In the genomic region with DNA sequence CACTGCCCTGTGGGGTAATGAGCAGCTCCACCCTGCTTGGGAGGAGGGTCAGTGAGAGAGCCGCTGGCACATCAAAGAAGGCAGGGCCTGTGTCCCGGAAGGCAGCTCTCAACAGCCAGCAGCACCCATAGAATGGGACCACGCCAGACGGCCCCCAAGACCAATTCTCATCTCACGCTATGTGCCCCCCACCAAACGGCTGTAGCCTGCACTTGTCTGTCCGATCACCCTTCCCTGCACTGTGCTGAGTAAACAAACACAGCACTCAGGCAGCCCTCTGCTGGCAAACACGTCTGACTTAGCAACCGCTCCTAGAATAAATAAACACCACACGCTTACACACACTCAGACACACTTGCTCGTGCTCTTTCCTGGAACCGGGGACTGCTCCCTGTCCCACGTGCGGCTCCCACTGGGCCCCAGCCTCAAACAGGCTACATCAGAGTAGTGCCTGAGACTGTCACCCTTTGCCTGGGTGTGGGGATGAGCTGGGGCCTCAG, we compare ENCODE assay signal across 1 cellular context.
TF ChIP-seq lines count a peak whose summit lies in the region.

No MANE protein-coding gene starts in this region.

TF ChIP-seq in HEK293, 187 proteins besides CTCF, POLR2A, EP300 and RAD21 (continued from another document and continues in another):
- TF ChIP-seq PRDM4 (tag by site-specific recombination; IDR thresholded peaks at IDR 0.05) = peak; percentile 80
- 0 out of 2 replicates have a peak, but pooled peaks have one; percentile 32 for TF ChIP-seq ZBTB20 (tag by site-specific recombination; IDR thresholded peaks at IDR 0.05)
- TF ChIP-seq, protein P1, sequence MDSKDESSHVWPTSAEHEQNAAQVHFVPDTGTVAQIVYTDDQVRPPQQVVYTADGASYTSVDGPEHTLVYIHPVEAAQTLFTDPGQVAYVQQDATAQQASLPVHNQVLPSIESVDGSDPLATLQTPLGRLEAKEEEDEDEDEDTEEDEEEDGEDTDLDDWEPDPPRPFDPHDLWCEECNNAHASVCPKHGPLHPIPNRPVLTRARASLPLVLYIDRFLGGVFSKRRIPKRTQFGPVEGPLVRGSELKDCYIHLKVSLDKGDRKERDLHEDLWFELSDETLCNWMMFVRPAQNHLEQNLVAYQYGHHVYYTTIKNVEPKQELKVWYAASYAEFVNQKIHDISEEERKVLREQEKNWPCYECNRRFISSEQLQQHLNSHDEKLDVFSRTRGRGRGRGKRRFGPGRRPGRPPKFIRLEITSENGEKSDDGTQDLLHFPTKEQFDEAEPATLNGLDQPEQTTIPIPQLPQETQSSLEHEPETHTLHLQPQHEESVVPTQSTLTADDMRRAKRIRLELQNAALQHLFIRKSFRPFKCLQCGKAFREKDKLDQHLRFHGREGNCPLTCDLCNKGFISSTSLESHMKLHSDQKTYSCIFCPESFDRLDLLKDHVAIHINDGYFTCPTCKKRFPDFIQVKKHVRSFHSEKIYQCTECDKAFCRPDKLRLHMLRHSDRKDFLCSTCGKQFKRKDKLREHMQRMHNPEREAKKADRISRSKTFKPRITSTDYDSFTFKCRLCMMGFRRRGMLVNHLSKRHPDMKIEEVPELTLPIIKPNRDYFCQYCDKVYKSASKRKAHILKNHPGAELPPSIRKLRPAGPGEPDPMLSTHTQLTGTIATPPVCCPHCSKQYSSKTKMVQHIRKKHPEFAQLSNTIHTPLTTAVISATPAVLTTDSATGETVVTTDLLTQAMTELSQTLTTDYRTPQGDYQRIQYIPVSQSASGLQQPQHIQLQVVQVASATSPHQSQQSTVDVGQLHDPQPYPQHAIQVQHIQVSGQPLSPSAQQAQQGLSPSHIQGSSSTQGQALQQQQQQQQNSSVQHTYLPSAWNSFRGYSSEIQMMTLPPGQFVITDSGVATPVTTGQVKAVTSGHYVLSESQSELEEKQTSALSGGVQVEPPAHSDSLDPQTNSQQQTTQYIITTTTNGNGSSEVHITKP (tag by site-specific recombination; IDR thresholded peaks at IDR 0.05) = peak; percentile 57
- no peak for TF ChIP-seq ZNF473 (tag by site-specific recombination; IDR thresholded peaks at IDR 0.05)
- TF ChIP-seq, protein P2, sequence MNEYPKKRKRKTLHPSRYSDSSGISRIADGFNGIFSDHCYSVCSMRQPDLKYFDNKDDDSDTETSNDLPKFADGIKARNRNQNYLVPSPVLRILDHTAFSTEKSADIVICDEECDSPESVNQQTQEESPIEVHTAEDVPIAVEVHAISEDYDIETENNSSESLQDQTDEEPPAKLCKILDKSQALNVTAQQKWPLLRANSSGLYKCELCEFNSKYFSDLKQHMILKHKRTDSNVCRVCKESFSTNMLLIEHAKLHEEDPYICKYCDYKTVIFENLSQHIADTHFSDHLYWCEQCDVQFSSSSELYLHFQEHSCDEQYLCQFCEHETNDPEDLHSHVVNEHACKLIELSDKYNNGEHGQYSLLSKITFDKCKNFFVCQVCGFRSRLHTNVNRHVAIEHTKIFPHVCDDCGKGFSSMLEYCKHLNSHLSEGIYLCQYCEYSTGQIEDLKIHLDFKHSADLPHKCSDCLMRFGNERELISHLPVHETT (tag by site-specific recombination; IDR thresholded peaks at IDR 0.05) = no peak
- TF ChIP-seq ZNF394 (tag by site-specific recombination; IDR thresholded peaks at IDR 0.05; ENCODE audit: borderline replicate concordance) = peak; percentile 37; the same call in 1 of the 2 replicates
- TF ChIP-seq OVOL3 (tag by site-specific recombination; IDR thresholded peaks at IDR 0.05) = no peak
- TF ChIP-seq ZNF19 (tag by site-specific recombination; IDR thresholded peaks at IDR 0.05; ENCODE audit: low read depth) = no peak
- TF ChIP-seq ZNF157 (tag by site-specific recombination; IDR thresholded peaks at IDR 0.05) = no peak
- TF ChIP-seq ZNF155 (tag by site-specific recombination; IDR thresholded peaks at IDR 0.05) = no peak
- TF ChIP-seq ZNF324 (tag by site-specific recombination; IDR thresholded peaks at IDR 0.05) = 0 out of 2 replicates have a peak, but pooled peaks have one; percentile 28
- TF ChIP-seq ZNF701 (tag by site-specific recombination; IDR thresholded peaks at IDR 0.05) = no peak
- peak; percentile 82 for TF ChIP-seq ZEB2 (tag by site-specific recombination; IDR thresholded peaks at IDR 0.05)
- peak; percentile 61 for TF ChIP-seq KLF1 (tag by site-specific recombination; IDR thresholded peaks at IDR 0.05)
- no peak for TF ChIP-seq ATF2 (tag by site-specific recombination; IDR thresholded peaks at IDR 0.05; ENCODE audit: low read depth)
- no peak for TF ChIP-seq ZNF202 (tag by site-specific recombination; IDR thresholded peaks at IDR 0.05; ENCODE audit: borderline replicate concordance)
- TF ChIP-seq ZNF677 (tag by site-specific recombination; IDR thresholded peaks at IDR 0.05) = no peak
- no peak for TF ChIP-seq ZNF529 (tag by site-specific recombination; IDR thresholded peaks at IDR 0.05; ENCODE audit: insufficient replicate concordance)
- no peak for TF ChIP-seq SETDB1 (IDR thresholded peaks at IDR 0.05; ENCODE audit: insufficient read length, low read length)
- no peak for TF ChIP-seq SALL2 (tag by site-specific recombination; IDR thresholded peaks at IDR 0.05; ENCODE audit: borderline replicate concordance)
- TF ChIP-seq ZSCAN4 (tag by site-specific recombination; IDR thresholded peaks at IDR 0.05) = peak; percentile 65
- peak; percentile 31; the same call in 1 of the 2 replicates for TF ChIP-seq KLF16 (tag by site-specific recombination; IDR thresholded peaks at IDR 0.05)
- TF ChIP-seq, protein P3, sequence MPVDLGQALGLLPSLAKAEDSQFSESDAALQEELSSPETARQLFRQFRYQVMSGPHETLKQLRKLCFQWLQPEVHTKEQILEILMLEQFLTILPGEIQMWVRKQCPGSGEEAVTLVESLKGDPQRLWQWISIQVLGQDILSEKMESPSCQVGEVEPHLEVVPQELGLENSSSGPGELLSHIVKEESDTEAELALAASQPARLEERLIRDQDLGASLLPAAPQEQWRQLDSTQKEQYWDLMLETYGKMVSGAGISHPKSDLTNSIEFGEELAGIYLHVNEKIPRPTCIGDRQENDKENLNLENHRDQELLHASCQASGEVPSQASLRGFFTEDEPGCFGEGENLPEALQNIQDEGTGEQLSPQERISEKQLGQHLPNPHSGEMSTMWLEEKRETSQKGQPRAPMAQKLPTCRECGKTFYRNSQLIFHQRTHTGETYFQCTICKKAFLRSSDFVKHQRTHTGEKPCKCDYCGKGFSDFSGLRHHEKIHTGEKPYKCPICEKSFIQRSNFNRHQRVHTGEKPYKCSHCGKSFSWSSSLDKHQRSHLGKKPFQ (tag by site-specific recombination; IDR thresholded peaks at IDR 0.05) = peak; percentile 59
- peak; percentile 44; the same call in 1 of the 2 replicates for TF ChIP-seq ZNF76 (tag by site-specific recombination; IDR thresholded peaks at IDR 0.05; ENCODE audit: borderline replicate concordance, low read depth)
- TF ChIP-seq ZFP3 (tag by site-specific recombination; IDR thresholded peaks at IDR 0.05; ENCODE audit: low read depth) = no peak
- TF ChIP-seq ZNF133 (tag by site-specific recombination; IDR thresholded peaks at IDR 0.05) = no peak
- TF ChIP-seq BCL11B (tag by site-specific recombination; IDR thresholded peaks at IDR 0.05; ENCODE audit: low read depth) = no peak
- TF ChIP-seq ZNF555 (tag by site-specific recombination; conservative IDR thresholded peaks at IDR 0.05) = no peak
- TF ChIP-seq ZNF398 (tag by site-specific recombination; IDR thresholded peaks at IDR 0.05) = peak; percentile 64
- no peak for TF ChIP-seq ZNF184 (tag by site-specific recombination; IDR thresholded peaks at IDR 0.05)
- TF ChIP-seq ZNF366 (tag by site-specific recombination; conservative IDR thresholded peaks at IDR 0.05) = peak; percentile 62; the same call in 1 of the 2 replicates
- TF ChIP-seq ZNF350 (tag by site-specific recombination; IDR thresholded peaks at IDR 0.05) = no peak
- TF ChIP-seq ZNF449 (tag by site-specific recombination; IDR thresholded peaks at IDR 0.05) = peak; percentile 49; the same call in 1 of the 2 replicates
- TF ChIP-seq ZNF138 (tag by site-specific recombination; IDR thresholded peaks at IDR 0.05; ENCODE audit: borderline replicate concordance) = no peak
- no peak for TF ChIP-seq REPIN1 (tag by site-specific recombination; IDR thresholded peaks at IDR 0.05; ENCODE audit: low read depth)
- TF ChIP-seq, protein P4, sequence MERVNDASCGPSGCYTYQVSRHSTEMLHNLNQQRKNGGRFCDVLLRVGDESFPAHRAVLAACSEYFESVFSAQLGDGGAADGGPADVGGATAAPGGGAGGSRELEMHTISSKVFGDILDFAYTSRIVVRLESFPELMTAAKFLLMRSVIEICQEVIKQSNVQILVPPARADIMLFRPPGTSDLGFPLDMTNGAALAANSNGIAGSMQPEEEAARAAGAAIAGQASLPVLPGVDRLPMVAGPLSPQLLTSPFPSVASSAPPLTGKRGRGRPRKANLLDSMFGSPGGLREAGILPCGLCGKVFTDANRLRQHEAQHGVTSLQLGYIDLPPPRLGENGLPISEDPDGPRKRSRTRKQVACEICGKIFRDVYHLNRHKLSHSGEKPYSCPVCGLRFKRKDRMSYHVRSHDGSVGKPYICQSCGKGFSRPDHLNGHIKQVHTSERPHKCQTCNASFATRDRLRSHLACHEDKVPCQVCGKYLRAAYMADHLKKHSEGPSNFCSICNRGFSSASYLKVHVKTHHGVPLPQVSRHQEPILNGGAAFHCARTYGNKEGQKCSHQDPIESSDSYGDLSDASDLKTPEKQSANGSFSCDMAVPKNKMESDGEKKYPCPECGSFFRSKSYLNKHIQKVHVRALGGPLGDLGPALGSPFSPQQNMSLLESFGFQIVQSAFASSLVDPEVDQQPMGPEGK (tag by site-specific recombination; IDR thresholded peaks at IDR 0.05) = peak; percentile 90
- TF ChIP-seq SCRT1 (tag by site-specific recombination; IDR thresholded peaks at IDR 0.05; ENCODE audit: borderline replicate concordance) = no peak
- TF ChIP-seq ZNF670 (tag by site-specific recombination; IDR thresholded peaks at IDR 0.05; ENCODE audit: low read depth) = no peak
- peak; percentile 94 for TF ChIP-seq IKZF3 (tag by site-specific recombination; IDR thresholded peaks at IDR 0.05)
- TF ChIP-seq ZNF175 (tag by site-specific recombination; IDR thresholded peaks at IDR 0.05) = no peak
- TF ChIP-seq ZFP37 (tag by site-specific recombination; IDR thresholded peaks at IDR 0.05) = no peak
- TF ChIP-seq ZBTB1 (tag by site-specific recombination; IDR thresholded peaks at IDR 0.05) = no peak
- TF ChIP-seq ZBTB8A (tag by site-specific recombination; IDR thresholded peaks at IDR 0.05) = peak; percentile 81
- no peak for TF ChIP-seq KLF10 (tag by site-specific recombination; IDR thresholded peaks at IDR 0.05)
- TF ChIP-seq ZNF114 (tag by site-specific recombination; IDR thresholded peaks at IDR 0.05) = no peak
